ENCODE assay signal across 2 cellular contexts in genomic region chr2:120595739-120596138, GRCh38.
TF ChIP-seq lines count a peak whose summit lies in the region.

No MANE protein-coding gene starts in this region.

TF ChIP-seq in K562, 482 proteins besides CTCF, POLR2A, EP300 and RAD21:
- TF ChIP-seq ZNF318 (IDR thresholded peaks at IDR 0.05; ENCODE audit: borderline replicate concordance in 1 of 2, low read depth in 1 of 2) (no peak), ZFP36 (IDR thresholded peaks at IDR 0.05; ENCODE audit: low read depth, low read length, partially characterized antibody) (peak; percentile 82)

TF ChIP-seq in WTC11, 78 proteins besides CTCF, POLR2A, EP300 and RAD21:
- TF ChIP-seq, protein P1, sequence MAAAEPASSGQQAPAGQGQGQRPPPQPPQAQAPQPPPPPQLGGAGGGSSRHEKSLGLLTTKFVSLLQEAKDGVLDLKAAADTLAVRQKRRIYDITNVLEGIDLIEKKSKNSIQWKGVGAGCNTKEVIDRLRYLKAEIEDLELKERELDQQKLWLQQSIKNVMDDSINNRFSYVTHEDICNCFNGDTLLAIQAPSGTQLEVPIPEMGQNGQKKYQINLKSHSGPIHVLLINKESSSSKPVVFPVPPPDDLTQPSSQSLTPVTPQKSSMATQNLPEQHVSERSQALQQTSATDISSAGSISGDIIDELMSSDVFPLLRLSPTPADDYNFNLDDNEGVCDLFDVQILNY (CRISPR knock-in tag; IDR thresholded peaks at IDR 0.05), result no peak
- TF ChIP-seq FOXP1 (CRISPR knock-in tag; IDR thresholded peaks at IDR 0.05; ENCODE audit: borderline replicate concordance), result no peak
- TF ChIP-seq IRF2 (CRISPR knock-in tag; IDR thresholded peaks at IDR 0.05; ENCODE audit: borderline replicate concordance, low read depth), result no peak
- TF ChIP-seq NR3C1 (CRISPR knock-in tag; conservative IDR thresholded peaks at IDR 0.05; ENCODE audit: low read depth), result no peak
- TF ChIP-seq, protein P2, sequence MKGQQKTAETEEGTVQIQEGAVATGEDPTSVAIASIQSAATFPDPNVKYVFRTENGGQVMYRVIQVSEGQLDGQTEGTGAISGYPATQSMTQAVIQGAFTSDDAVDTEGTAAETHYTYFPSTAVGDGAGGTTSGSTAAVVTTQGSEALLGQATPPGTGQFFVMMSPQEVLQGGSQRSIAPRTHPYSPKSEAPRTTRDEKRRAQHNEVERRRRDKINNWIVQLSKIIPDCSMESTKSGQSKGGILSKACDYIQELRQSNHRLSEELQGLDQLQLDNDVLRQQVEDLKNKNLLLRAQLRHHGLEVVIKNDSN (CRISPR knock-in tag; IDR thresholded peaks at IDR 0.05), result no peak
- no peak for TF ChIP-seq FOXJ3 (CRISPR knock-in tag; IDR thresholded peaks at IDR 0.05; ENCODE audit: borderline replicate concordance)
- TF ChIP-seq MLX (CRISPR knock-in tag; IDR thresholded peaks at IDR 0.05), result no peak
- TF ChIP-seq, protein P3, sequence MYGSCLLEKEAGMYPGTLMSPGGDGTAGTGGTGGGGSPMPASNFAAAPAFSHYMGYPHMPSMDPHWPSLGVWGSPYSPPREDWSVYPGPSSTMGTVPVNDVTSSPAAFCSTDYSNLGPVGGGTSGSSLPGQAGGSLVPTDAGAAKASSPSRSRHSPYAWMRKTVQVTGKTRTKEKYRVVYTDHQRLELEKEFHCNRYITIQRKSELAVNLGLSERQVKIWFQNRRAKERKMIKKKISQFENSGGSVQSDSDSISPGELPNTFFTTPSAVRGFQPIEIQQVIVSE (CRISPR knock-in tag; IDR thresholded peaks at IDR 0.05; ENCODE audit: borderline replicate concordance), result no peak
- no peak for TF ChIP-seq MAX (CRISPR knock-in tag; IDR thresholded peaks at IDR 0.05)
- no peak for TF ChIP-seq NFE2L1 (CRISPR knock-in tag; IDR thresholded peaks at IDR 0.05)
- TF ChIP-seq NR2C2 (CRISPR knock-in tag; IDR thresholded peaks at IDR 0.05), result no peak
- no peak for TF ChIP-seq PRRX2 (CRISPR knock-in tag; IDR thresholded peaks at IDR 0.05)
- no peak for TF ChIP-seq SP1 (CRISPR knock-in tag; conservative IDR thresholded peaks at IDR 0.05)
TF ChIP-seq in WTC11: peak in this region for 0.
